In the genomic region with DNA sequence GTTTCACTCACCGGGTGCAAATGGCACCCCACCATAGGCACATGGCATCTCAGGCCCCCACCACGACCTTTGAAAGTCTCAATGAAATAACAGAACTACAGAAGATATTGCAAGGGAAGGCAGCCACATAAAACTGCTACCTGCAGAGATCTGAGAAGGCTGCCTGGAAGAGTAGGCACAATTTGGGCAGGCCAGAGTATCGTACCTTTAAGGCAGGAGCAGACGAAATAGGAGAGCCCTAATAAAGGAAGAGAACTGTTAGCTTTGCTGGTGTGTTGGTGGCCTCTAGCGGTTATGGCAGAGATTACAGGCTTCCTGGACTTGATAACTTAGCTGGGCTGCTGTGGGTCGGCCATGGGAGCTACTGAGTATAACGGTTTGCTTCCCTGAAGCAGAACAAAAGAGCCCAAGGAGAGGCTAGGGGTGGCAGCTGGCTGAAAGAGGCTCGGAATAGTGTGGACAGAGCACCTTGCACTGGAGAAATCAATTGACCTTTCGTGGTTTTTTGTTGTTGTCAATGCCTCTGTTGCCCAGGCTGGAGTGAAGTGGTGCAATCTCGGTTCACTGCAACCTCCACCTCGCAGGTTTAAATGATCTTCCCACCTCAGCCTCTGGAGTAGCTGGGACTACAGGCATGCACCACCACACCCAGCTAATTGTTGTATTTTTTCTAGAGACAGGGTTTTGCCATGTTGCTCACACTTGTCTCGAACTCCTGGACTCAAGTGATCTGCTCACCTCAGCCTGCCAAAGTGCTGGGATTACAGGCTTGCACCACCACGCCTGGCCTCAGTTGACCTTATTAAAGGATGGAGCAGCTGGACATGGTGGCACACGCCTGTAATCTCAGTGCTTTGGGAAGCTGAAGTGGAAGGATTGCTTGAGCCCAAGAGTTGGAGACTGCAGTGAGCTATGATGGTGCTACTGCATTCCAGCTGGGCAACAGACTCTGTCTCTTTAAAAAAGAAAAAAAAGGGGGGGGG, we compare ENCODE assay signal across 8 cellular contexts. TPM values are rescaled to one million over a fixed set of nuclear protein-coding genes. Genes with fewer than 3 reads are reported as not detected.
DNase-seq lines count a peak whose midpoint lies in the region; ATAC-seq lines count a peak whose summit lies in the region.

No MANE protein-coding gene starts in this region.

- no peak overlapping the region for H3K4me3 ChIP-seq in Jurkat, Clone E6-1 (ENCODE audit: low read length)

- ATAC-seq in esophagus mucosa (peak; percentile 44), GM18519 (IDR thresholded peaks at IDR 0.05; ENCODE audit: low FRiP score, unreplicated experiment) (no peak)
- ATAC-seq in natural killer cell treated with Interleukin-12 subunit alpha and Interleukin-12 subunit beta and Interleukin-15 and Interleukin-18, amount 100 ng/mL, for 72 hours, result no peak

- H3K27ac Mint-ChIP-seq in natural killer cell treated with Interleukin-12 subunit alpha and Interleukin-12 subunit beta and Interleukin-15 and Interleukin-18, amount 100 ng/mL, for 72 hours, result peak overlapping the region in 1 of 2 donors; percentile 6

- no peaks in the 10 kb centered on the region for H3K27me3 Mint-ChIP-seq in natural killer cell treated with Interleukin-12 subunit alpha and Interleukin-12 subunit beta and Interleukin-15 and Interleukin-18, amount 100 ng/mL, for 72 hours

- no peak overlapping the region for H3K27ac ChIP-seq in substantia nigra (ENCODE audit: low read depth, low read length, poor library complexity, severe bottlenecking)

- H3K4me1 Mint-ChIP-seq in natural killer cell treated with Interleukin-12 subunit alpha and Interleukin-12 subunit beta and Interleukin-15 and Interleukin-18, amount 100 ng/mL, for 72 hours (ENCODE audit: low read depth in 2 of 2), result peaks cover 38 to 40% of the 10 kb centered on the region in 2 donors

- H3K4me3 Mint-ChIP-seq in natural killer cell treated with Interleukin-12 subunit alpha and Interleukin-12 subunit beta and Interleukin-15 and Interleukin-18, amount 100 ng/mL, for 72 hours, result peak overlapping the region; percentile 4

- peaks cover 15% of the 10 kb centered on the region for H3K36me3 Mint-ChIP-seq in natural killer cell treated with Interleukin-12 subunit alpha and Interleukin-12 subunit beta and Interleukin-15 and Interleukin-18, amount 100 ng/mL, for 72 hours

- DNase-seq in COR-L47 (lab: John Stamatoyannopoulos, UW) (peak; percentile 74), OCI-M1 (lab: John Stamatoyannopoulos, UW) (peak; percentile 96), activated T-cell treated with anti-CD3 and anti-CD28 coated beads for 4 hours (peak; percentile 71), substantia nigra (lab: John Stamatoyannopoulos, UW) (peak in 38 of 49 donors; percentile 16 to 77 (median 52))
- DNase-seq in Jurkat, Clone E6-1 (ENCODE audit: low read depth, low spot score), result peak; percentile 86
- DNase-seq in natural killer cell treated with Interleukin-12 subunit alpha and Interleukin-12 subunit beta and Interleukin-15 and Interleukin-18, amount 100 ng/mL, for 72 hours (ENCODE audit: low spot score), result peak; percentile 75

- H3K9me3 Mint-ChIP-seq in natural killer cell treated with Interleukin-12 subunit alpha and Interleukin-12 subunit beta and Interleukin-15 and Interleukin-18, amount 100 ng/mL, for 72 hours, result no peaks in the 10 kb centered on the region

RNA-seq across cellular contexts. Expression of a gene that starts 4.8 kb away (rescaled TPM):
- 79.9 TPM for polyA plus RNA-seq in Jurkat, Clone E6-1 (2012; ENCODE audit: insufficient read depth, insufficient read length)
- total RNA-seq in esophagus mucosa, result 14.1 TPM
- total RNA-seq in natural killer cell treated with Interleukin-12 subunit alpha and Interleukin-12 subunit beta and Interleukin-15 and Interleukin-18, amount 100 ng/mL, for 72 hours, result 100 to 1,000 TPM; 102 to 127 TPM

RNA-seq across cellular contexts. Expression of a gene that starts 14.3 kb away (rescaled TPM):
- 5.2 TPM for polyA plus RNA-seq in Jurkat, Clone E6-1 (2012; ENCODE audit: insufficient read depth, insufficient read length)
- total RNA-seq in esophagus mucosa, result not detected
- total RNA-seq in natural killer cell treated with Interleukin-12 subunit alpha and Interleukin-12 subunit beta and Interleukin-15 and Interleukin-18, amount 100 ng/mL, for 72 hours, result 1 to 10 TPM; 2.0 to 2.5 TPM

RNA-seq across cellular contexts. Expression of a gene that starts 17.1 kb away (rescaled TPM):
- 64.2 TPM for polyA plus RNA-seq in Jurkat, Clone E6-1 (2012; ENCODE audit: insufficient read depth, insufficient read length)
- 20.5 TPM for total RNA-seq in esophagus mucosa
- total RNA-seq in natural killer cell treated with Interleukin-12 subunit alpha and Interleukin-12 subunit beta and Interleukin-15 and Interleukin-18, amount 100 ng/mL, for 72 hours, result 10 to 100 TPM; 43.1 to 68.6 TPM

RNA-seq across cellular contexts. Expression of a gene that starts 18.9 kb away (rescaled TPM):
- polyA plus RNA-seq in Jurkat, Clone E6-1 (2012; ENCODE audit: insufficient read depth, insufficient read length), result 37.9 TPM
- 31.3 TPM for total RNA-seq in esophagus mucosa
- total RNA-seq in natural killer cell treated with Interleukin-12 subunit alpha and Interleukin-12 subunit beta and Interleukin-15 and Interleukin-18, amount 100 ng/mL, for 72 hours, result 10 to 100 TPM; 50.4 to 62.9 TPM
